Comparison of ENCODE assay signal across 23 cellular contexts in the genomic region with DNA sequence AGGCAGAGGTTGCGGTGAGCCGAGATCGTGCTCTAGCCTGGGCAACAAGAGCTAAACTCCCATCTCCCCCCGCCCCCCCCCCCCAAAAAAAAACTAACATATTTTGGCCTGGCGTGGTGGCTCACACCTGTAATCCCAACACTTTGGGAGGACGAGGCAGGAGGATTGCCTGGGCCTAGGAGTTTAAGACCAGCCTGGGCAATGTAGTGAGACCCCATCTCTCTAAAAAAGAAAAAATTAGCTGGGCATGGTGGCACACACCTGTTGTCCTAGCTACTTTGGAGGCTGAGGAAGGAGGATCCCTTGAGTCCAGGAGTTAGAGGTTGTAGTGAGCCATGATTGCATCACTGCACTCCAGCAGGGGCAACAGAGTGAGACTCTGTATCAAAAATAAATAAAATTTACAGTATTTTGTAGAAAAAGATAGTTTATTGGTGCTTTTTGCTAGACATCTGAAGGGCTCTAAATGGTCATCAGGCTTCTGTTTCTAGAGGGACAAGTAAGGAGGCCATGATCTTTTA. TPM values are rescaled to one million over a fixed set of nuclear protein-coding genes. Genes with fewer than 3 reads are reported as not detected.
DNase-seq lines count a peak whose midpoint lies in the region; ATAC-seq, FAIRE-seq and TF ChIP-seq lines count a peak whose summit lies in the region.
"Had no signal": no experiment of that assay in that cellular context is flagged by ENCODE, and none has a peak within 500 bp of the region (broad histone marks: within the 10 kb centered on the region; RNA-seq: fewer than 3 reads in every experiment).

No MANE protein-coding gene starts in this region.

- TF ChIP-seq CTCF in gastrocnemius medialis (IDR thresholded peaks at IDR 0.05 in 4 of 5, conservative IDR thresholded peaks at IDR 0.05 in 1 of 5): no peak

- DNase-seq in activated naive CD8-positive, alpha-beta T cell treated with anti-CD3 and anti-CD28 coated beads for 36 hours: no peak
- DNase-seq in T-helper 17 cell (no peak), H54 (ENCODE audit: insufficient read length, low spot score) (no peak), gastrocnemius medialis (no peak), UCSD-AML1 (lab: John Stamatoyannopoulos, UW; ENCODE audit: unreplicated experiment) (no peak)
- DNase-seq in stimulated activated effector memory CD8-positive, alpha-beta T cell treated with anti-CD3 and anti-CD28 coated beads, Interleukin-12 subunit alpha, Interleukin-12 subunit beta, amount 100 ng/mL, for 72 hours (ENCODE audit: low spot score in 2 of 2): no peak
- DNase-seq: activated CD8-positive, alpha-beta memory T cell treated with anti-CD3 and anti-CD28 coated beads for 24 hours; activated effector memory CD4-positive, alpha-beta T cell treated with Interleukin-2 at 50 U/mL for 16 hours; anterior cingulate cortex; CD4-positive, alpha-beta T cell; central memory CD4-positive, alpha-beta T cell; effector CD4-positive, alpha-beta T cell; left ventricle myocardium superior; MG63; NCI-H146; NCI-H774; SIG-M5; stimulated activated CD4-positive, alpha-beta T cell treated with anti-CD3 and anti-CD28 coated beads, Interleukin-2, amount 100 ng/mL, for 48 hours had no signal

- intact Hi-C loops in gastrocnemius medialis (cut with DNase I; ENCODE audit: low total_unique reads): no loop called here

- H3K27ac Mint-ChIP-seq in activated naive CD8-positive, alpha-beta T cell: no peak overlapping the region
- no peak overlapping the region for H3K27ac Mint-ChIP-seq in activated naive CD8-positive, alpha-beta T cell treated with anti-CD3 and anti-CD28 coated beads for 36 hours
- peak overlapping the region; percentile 72 for H3K27ac Mint-ChIP-seq in T-helper 17 cell
- peak overlapping the region; percentile 71 for H3K27ac Mint-ChIP-seq in stimulated activated effector memory CD8-positive, alpha-beta T cell treated with anti-CD3 and anti-CD28 coated beads, Interleukin-12 subunit alpha, Interleukin-12 subunit beta, amount 100 ng/mL, for 72 hours

- H3K4me3 Mint-ChIP-seq in activated naive CD8-positive, alpha-beta T cell: peak overlapping the region; percentile 77
- H3K4me3 Mint-ChIP-seq in activated naive CD8-positive, alpha-beta T cell treated with anti-CD3 and anti-CD28 coated beads for 36 hours: no peak overlapping the region
- H3K4me3 Mint-ChIP-seq in T-helper 17 cell: peak overlapping the region; percentile 46
- H3K4me3 Mint-ChIP-seq in stimulated activated effector memory CD8-positive, alpha-beta T cell treated with anti-CD3 and anti-CD28 coated beads, Interleukin-12 subunit alpha, Interleukin-12 subunit beta, amount 100 ng/mL, for 72 hours: peak overlapping the region; percentile 17

- TF ChIP-seq POLR2A in H54 (IDR thresholded peaks at IDR 0.05; ENCODE audit: low read depth, low read length): no peak
- TF ChIP-seq POLR2A in gastrocnemius medialis (IDR thresholded peaks at IDR 0.05): no peak

- no peaks in the 10 kb centered on the region; the same call in 1 of the 2 replicates for H3K4me1 ChIP-seq in iPS-20b (ENCODE audit: insufficient read depth, low read length)
- H3K4me1 ChIP-seq in gastrocnemius medialis: peaks cover 48 to 52% of the 10 kb centered on the region in 2 donors

- H3K9ac ChIP-seq in iPS-20b (ENCODE audit: low read depth, low read length): no peak overlapping the region

- H3K36me3 ChIP-seq in iPS-20b (ENCODE audit: insufficient read depth, low read depth, low read length) (peaks cover 96% of the 10 kb centered on the region), gastrocnemius medialis (peaks cover 0 to 44% of the 10 kb centered on the region in 2 donors)

- H3K4me3 ChIP-seq in iPS-20b (ENCODE audit: low read length) (peak overlapping the region; percentile 40; the same call in 1 of the 2 replicates), gastrocnemius medialis (no peak overlapping the region)
- H3K4me3 ChIP-seq: HAP-1, MG63, skin epidermis had no signal

- H3K27me3 ChIP-seq in iPS-20b (ENCODE audit: insufficient read depth, low read length) (no peaks in the 10 kb centered on the region), gastrocnemius medialis (no peaks in the 10 kb centered on the region)
- H3K27me3 ChIP-seq: MG63 had no signal

- no peak for FAIRE-seq in H54 (lab: Jason Lieb, UNC)
- FAIRE-seq: GM12892 had no signal

- H3K36me3 Mint-ChIP-seq in activated naive CD8-positive, alpha-beta T cell: peaks cover 20% of the 10 kb centered on the region
- H3K36me3 Mint-ChIP-seq in activated naive CD8-positive, alpha-beta T cell treated with anti-CD3 and anti-CD28 coated beads for 36 hours: peaks cover 67% of the 10 kb centered on the region
- peaks cover 13% of the 10 kb centered on the region for H3K36me3 Mint-ChIP-seq in T-helper 17 cell (ENCODE audit: low read depth)
- H3K36me3 Mint-ChIP-seq in stimulated activated effector memory CD8-positive, alpha-beta T cell treated with anti-CD3 and anti-CD28 coated beads, Interleukin-12 subunit alpha, Interleukin-12 subunit beta, amount 100 ng/mL, for 72 hours: no peaks in the 10 kb centered on the region

- H3K27ac ChIP-seq in iPS-20b (ENCODE audit: low read length): no peak overlapping the region
- H3K27ac ChIP-seq in gastrocnemius medialis: peak overlapping the region in 1 of 4 donors; percentile 36
- H3K27ac ChIP-seq: skin epidermis had no signal

- ATAC-seq in T-helper 17 cell: no peak
- ATAC-seq in stimulated activated effector memory CD8-positive, alpha-beta T cell treated with anti-CD3 and anti-CD28 coated beads, Interleukin-12 subunit alpha, Interleukin-12 subunit beta, amount 100 ng/mL, for 72 hours: no peak
- ATAC-seq in gastrocnemius medialis: no peak
- ATAC-seq: left ventricle myocardium superior had no signal

- H3K9me3 ChIP-seq in T-helper 17 cell (ENCODE audit: control insufficient read depth, low read length, poor library complexity, severe bottlenecking) (no peaks in the 10 kb centered on the region), iPS-20b (ENCODE audit: insufficient read depth, low read depth, low read length) (no peaks in the 10 kb centered on the region), gastrocnemius medialis (no peaks in the 10 kb centered on the region)
- H3K9me3 ChIP-seq: HAP-1, MG63 had no signal

- H3K27me3 Mint-ChIP-seq in activated naive CD8-positive, alpha-beta T cell: no peaks in the 10 kb centered on the region
- no peaks in the 10 kb centered on the region for H3K27me3 Mint-ChIP-seq in activated naive CD8-positive, alpha-beta T cell treated with anti-CD3 and anti-CD28 coated beads for 36 hours
- no peaks in the 10 kb centered on the region for H3K27me3 Mint-ChIP-seq in T-helper 17 cell
- H3K27me3 Mint-ChIP-seq: CD4-positive, alpha-beta T cell had no signal

- H3K4me1 Mint-ChIP-seq in activated naive CD8-positive, alpha-beta T cell (ENCODE audit: low read depth): peaks cover 78% of the 10 kb centered on the region
- H3K4me1 Mint-ChIP-seq in activated naive CD8-positive, alpha-beta T cell treated with anti-CD3 and anti-CD28 coated beads for 36 hours: peaks cover 65% of the 10 kb centered on the region
- H3K4me1 Mint-ChIP-seq in T-helper 17 cell: peaks cover 50% of the 10 kb centered on the region
- peaks cover 53% of the 10 kb centered on the region for H3K4me1 Mint-ChIP-seq in stimulated activated effector memory CD8-positive, alpha-beta T cell treated with anti-CD3 and anti-CD28 coated beads, Interleukin-12 subunit alpha, Interleukin-12 subunit beta, amount 100 ng/mL, for 72 hours

- H3K9me3 Mint-ChIP-seq in activated naive CD8-positive, alpha-beta T cell (ENCODE audit: low read depth): no peaks in the 10 kb centered on the region
- no peaks in the 10 kb centered on the region for H3K9me3 Mint-ChIP-seq in activated naive CD8-positive, alpha-beta T cell treated with anti-CD3 and anti-CD28 coated beads for 36 hours
- no peaks in the 10 kb centered on the region for H3K9me3 Mint-ChIP-seq in stimulated activated effector memory CD8-positive, alpha-beta T cell treated with anti-CD3 and anti-CD28 coated beads, Interleukin-12 subunit alpha, Interleukin-12 subunit beta, amount 100 ng/mL, for 72 hours
- H3K9me3 Mint-ChIP-seq: CD4-positive, alpha-beta T cell had no signal

- in situ Hi-C loops in gastrocnemius medialis (cut with MboI; ENCODE audit: low sequenced_read_pairs in 4 of 4): no loop called here

RNA-seq across cellular contexts. Expression of gene YTHDF2, which starts 9.0 kb away (rescaled TPM):
- total RNA-seq in activated naive CD8-positive, alpha-beta T cell treated with anti-CD3 and anti-CD28 coated beads for 36 hours: 100 to 1,000 TPM; 104 to 107 TPM
- 10 to 100 TPM; 70.9 to 79.7 TPM for total RNA-seq in T-helper 17 cell
- 10 to 100 TPM; 35.6 to 50.6 (median 47.0) TPM for total RNA-seq in gastrocnemius medialis

Comparison
In these comparisons a context has a peak if more than half of its experiments do, and no peak if none do; other contexts are left out.
1. H3K27ac Mint-ChIP-seq: peak in T-helper 17 cell (single experiment) and stimulated activated effector memory CD8-positive, alpha-beta T cell treated with anti-CD3 and anti-CD28 coated beads, Interleukin-12 subunit alpha, Interleukin-12 subunit beta, amount 100 ng/mL, for 72 hours (single experiment); none in activated naive CD8-positive, alpha-beta T cell (single experiment) and activated naive CD8-positive, alpha-beta T cell treated with anti-CD3 and anti-CD28 coated beads for 36 hours (single experiment).